17 cellular contexts compared by ENCODE assay signal in the genomic region with DNA sequence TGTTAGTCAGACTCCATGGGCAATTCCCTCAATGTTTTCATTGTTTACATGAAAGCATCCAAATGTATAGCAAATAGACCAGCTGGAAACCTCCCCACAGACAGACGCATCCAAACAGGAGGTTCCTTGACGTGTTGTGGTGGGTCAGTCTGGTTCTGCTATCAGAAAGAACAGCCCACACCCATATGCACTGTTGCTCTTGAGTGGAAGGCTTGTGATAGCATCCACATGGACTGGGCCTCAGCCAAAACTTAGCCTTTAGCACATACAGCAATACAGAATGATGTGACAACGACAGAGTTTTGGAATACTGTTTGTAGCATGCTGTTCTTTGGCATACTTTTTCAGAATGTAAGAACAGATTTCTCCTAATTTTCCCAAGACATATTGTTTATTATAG.
"Had no signal": no experiment of that assay in that cellular context is flagged by ENCODE, and none has a peak within 500 bp of the region (broad histone marks: within the 10 kb centered on the region; RNA-seq: fewer than 3 reads in every experiment).

No MANE protein-coding gene starts in this region.

- H3K36me3 ChIP-seq: gastrocnemius medialis, left lung, lower lobe of right lung, pancreas, prostate gland, thyroid gland, uterus had no signal

- H3K4me3 ChIP-seq: dorsolateral prefrontal cortex, gastrocnemius medialis, left lung, lower lobe of right lung, pancreas, prostate gland, thyroid gland, uterus had no signal

- H3K27ac ChIP-seq: gastrocnemius medialis, left lung, lower lobe of right lung, pancreas, prostate gland, thyroid gland, uterus had no signal

- DNase-seq: cortex of kidney; effector CD8-positive, alpha-beta T cell; gastrocnemius medialis; glutamatergic neuron; islet precursor cell; left lung; lower lobe of right lung; natural killer cell; occipital lobe; pancreas; stimulated activated CD4-positive, alpha-beta T cell treated with anti-CD3 and anti-CD28 coated beads, Interleukin-12 subunit alpha, Interleukin-12 subunit beta, amount 100 ng/mL, for 4 hours; stimulated activated naive CD4-positive, alpha-beta T cell; thyroid gland; uterus had no signal

- H3K9me3 ChIP-seq: gastrocnemius medialis, left lung, lower lobe of right lung, pancreas, prostate gland, thyroid gland, uterus had no signal

- ATAC-seq: gastrocnemius medialis, left lung, lower lobe of right lung, natural killer cell, pancreas, sciatic nerve had no signal

- H3K4me1 ChIP-seq: gastrocnemius medialis, left lung, lower lobe of right lung, pancreas, prostate gland, thyroid gland, uterus had no signal

- H3K27me3 ChIP-seq: dorsolateral prefrontal cortex, gastrocnemius medialis, left lung, pancreas, thyroid gland, uterus had no signal
